8 cellular contexts compared by ENCODE assay signal in the genomic region with DNA sequence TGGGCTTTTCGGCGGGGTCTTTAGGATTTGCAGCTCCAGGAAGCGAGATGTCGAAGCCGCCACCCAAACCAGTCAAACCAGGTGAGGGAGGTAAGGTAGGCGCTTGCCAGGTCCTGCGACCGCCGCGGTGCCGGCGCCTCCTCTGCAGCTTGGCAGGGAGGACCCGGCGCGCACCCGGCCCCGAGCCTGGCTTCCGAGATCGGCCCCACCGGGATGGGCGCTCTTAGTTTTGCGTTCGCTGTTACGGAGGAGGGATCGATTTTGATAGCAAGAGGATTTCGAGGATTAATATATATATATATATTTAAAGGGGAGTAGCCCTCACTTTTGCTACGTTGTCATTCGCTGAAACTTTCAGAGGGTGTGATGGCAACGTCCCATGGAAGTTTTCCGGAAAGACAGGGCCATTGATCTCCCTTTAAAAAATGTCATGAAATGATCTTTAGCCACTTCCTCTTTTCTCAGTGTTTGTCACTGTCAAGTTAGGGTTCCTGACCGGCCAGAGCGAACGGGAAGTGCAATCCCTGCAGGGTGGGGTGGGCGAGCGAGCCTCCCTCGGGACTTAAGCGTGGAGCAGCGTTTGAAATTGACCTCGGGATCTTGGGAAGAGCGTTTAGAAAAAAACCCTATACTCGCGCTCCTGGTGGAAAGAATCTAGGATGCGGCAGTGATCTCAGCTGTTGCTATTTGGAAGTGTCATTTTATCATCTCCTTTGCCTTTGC. TPM values are rescaled to one million over a fixed set of nuclear protein-coding genes. Genes with fewer than 3 reads are reported as not detected.
A peak's percentile ranks its signal among the peaks of the same experiment; 100 is the strongest.
DNase-seq lines count a peak whose midpoint lies in the region; ATAC-seq and TF ChIP-seq lines count a peak whose summit lies in the region.

No MANE protein-coding gene starts in this region.

- intact Hi-C loops in body of pancreas (cut with DNase I) = no loop called here
- intact Hi-C loops in sciatic nerve (cut with DNase I) = no loop called here

- TF ChIP-seq CTCF in body of pancreas (IDR thresholded peaks at IDR 0.05) = peak in 4 of 7 experiments; percentile 29 to 36 (median 31)

- no peaks in the 10 kb centered on the region for H3K36me3 ChIP-seq in body of pancreas (replicated peaks in 1 of 2; ENCODE audit: insufficient read depth in 1 of 2, low read depth in 2 of 2)

- peaks cover 65% of the 10 kb centered on the region for H3K4me1 ChIP-seq in body of pancreas

- no peak for TF ChIP-seq POLR2A in body of pancreas (IDR thresholded peaks at IDR 0.05)

- peak overlapping the region; percentile 69 to 91 for H3K4me3 ChIP-seq in body of pancreas

- peak; percentile 58 for DNase-seq in DMS153 treated with DMSO at 0.1 percent for 48 hours (lab: John Stamatoyannopoulos, UW; ENCODE audit: unreplicated experiment)
- DNase-seq in DMS153 (lab: John Stamatoyannopoulos, UW) = no peak
- peak in 40 of 76 experiments; percentile 5 to 55 (median 24) for DNase-seq in HUDEP-2 (lab: John Stamatoyannopoulos, UW; ENCODE audit: unreplicated experiment in 76 of 76)
- DNase-seq in SIG-M5 treated with dmso at 0.1 percent for 504 hours (lab: John Stamatoyannopoulos, UW; ENCODE audit: unreplicated experiment) = peak; percentile 69
- DNase-seq in body of pancreas = peak; percentile 81 to 83 (median 83)
- DNase-seq in hypothalamus (lab: John Stamatoyannopoulos, UW) = peak in 32 of 51 donors; percentile 7 to 79 (median 23)
- peak; percentile 77 for DNase-seq in sciatic nerve (ENCODE audit: low spot score)

- H3K27ac ChIP-seq in body of pancreas = peak overlapping the region; percentile 97 to 99 (median 98)

- 0 to 1% methylated on average over 42 to 43 of the region's 43 CpGs for WGBS in body of pancreas, 2 donors

- no peaks in the 10 kb centered on the region for H3K27me3 ChIP-seq in body of pancreas

- ATAC-seq in GM21529 (IDR thresholded peaks at IDR 0.05; ENCODE audit: unreplicated experiment) = peak; percentile 43
- ATAC-seq in body of pancreas = peak; percentile 61
- peak; percentile 28 for ATAC-seq in sciatic nerve

- H3K9me3 ChIP-seq in body of pancreas = no peaks in the 10 kb centered on the region

RNA-seq across cellular contexts. Expression of a gene that starts 0.5 kb away (rescaled TPM):
- total RNA-seq in body of pancreas (10 to 100 TPM; 10.4 to 12.9 TPM), sciatic nerve (57.6 TPM)

RNA-seq across cellular contexts. Expression of a gene that starts 0.9 kb away (rescaled TPM):
- total RNA-seq in body of pancreas = 10 to 100 TPM; 12.5 to 31.1 TPM
- 30.7 TPM for total RNA-seq in sciatic nerve
